Comparison of ENCODE assay signal across 14 cellular contexts in genomic region chr18:35153609-35154273, GRCh38.
DNase-seq lines count a peak whose midpoint lies in the region; ATAC-seq lines count a peak whose summit lies in the region.
"Had no signal": no experiment of that assay in that cellular context is flagged by ENCODE, and none has a peak within 500 bp of the region (broad histone marks: within the 10 kb centered on the region; RNA-seq: fewer than 3 reads in every experiment).

No MANE protein-coding gene starts in this region.

- CTCF ChIA-PET in CD8-positive, alpha-beta memory T cell (lab: Charles Lee): interaction anchor here (1.0 kb wide), 1 partner anchor 10 kb away, joined by 3 read pairs; no protein-coding TSS in a partner anchor

- peaks cover 11 to 15% of the 10 kb centered on the region in 2 donors for H3K4me1 Mint-ChIP-seq in effector memory CD8-positive, alpha-beta T cell (ENCODE audit: low read depth in 2 of 2)
- H3K4me1 Mint-ChIP-seq in CD8-positive, alpha-beta memory T cell: peaks cover 11 to 24% (median 19%) of the 10 kb centered on the region in 3 donors
- H3K4me1 Mint-ChIP-seq: nephron progenitor cell had no signal

- no peak overlapping the region for H3K4me3 Mint-ChIP-seq in effector memory CD8-positive, alpha-beta T cell
- no peak overlapping the region for H3K4me3 Mint-ChIP-seq in CD8-positive, alpha-beta memory T cell
- H3K4me3 Mint-ChIP-seq: CD4-positive, alpha-beta T cell; endodermal cell; HFFc6; nephron progenitor cell had no signal

- H3K27me3 Mint-ChIP-seq in effector memory CD8-positive, alpha-beta T cell: no peaks in the 10 kb centered on the region
- H3K27me3 Mint-ChIP-seq in CD8-positive, alpha-beta memory T cell: peaks cover 0 to 9% of the 10 kb centered on the region in 2 donors
- H3K27me3 Mint-ChIP-seq: CD4-positive, alpha-beta T cell had no signal

- ATAC-seq in GM19452 (IDR thresholded peaks at IDR 0.05; ENCODE audit: unreplicated experiment) (peak; percentile 51), HG03442 (IDR thresholded peaks at IDR 0.05; ENCODE audit: unreplicated experiment) (no peak)
- no peak for ATAC-seq in effector memory CD8-positive, alpha-beta T cell (replicated peaks)

- H3K4me3 ChIP-seq in CD8-positive, alpha-beta memory T cell (ENCODE audit: low read length): no peak overlapping the region
- no peak overlapping the region for H3K4me3 ChIP-seq in HAP-1
- H3K4me3 ChIP-seq: testis had no signal

- H3K9me3 Mint-ChIP-seq in effector memory CD8-positive, alpha-beta T cell: peaks cover 4 to 7% of the 10 kb centered on the region in 2 donors
- H3K9me3 Mint-ChIP-seq in CD8-positive, alpha-beta memory T cell: peaks cover 5 to 11% (median 6%) of the 10 kb centered on the region in 5 donors
- H3K9me3 Mint-ChIP-seq: endodermal cell had no signal

- no peak overlapping the region for H3K27ac ChIP-seq in CD8-positive, alpha-beta memory T cell (ENCODE audit: low read depth, low read length)
- H3K27ac ChIP-seq: RWPE1, testis had no signal

- H3K4me1 ChIP-seq in CD8-positive, alpha-beta memory T cell (ENCODE audit: insufficient read depth, low read length): peaks cover 13% of the 10 kb centered on the region
- H3K4me1 ChIP-seq in HAP-1: no peaks in the 10 kb centered on the region
- H3K4me1 ChIP-seq: testis had no signal

- POLR2A ChIA-PET in CD8-positive, alpha-beta memory T cell (lab: Charles Lee): no interaction called here

- H3K36me3 ChIP-seq in CD8-positive, alpha-beta memory T cell (ENCODE audit: insufficient read depth, low read length): no peaks in the 10 kb centered on the region
- H3K36me3 ChIP-seq in HAP-1 (replicated peaks): no peaks in the 10 kb centered on the region

- in situ Hi-C loops in HAP-1 (cut with MboI; ENCODE audit: low sequenced_read_pairs): no loop called here

- H3K27ac Mint-ChIP-seq in effector memory CD8-positive, alpha-beta T cell: peak overlapping the region; percentile 33 to 52
- H3K27ac Mint-ChIP-seq in CD8-positive, alpha-beta memory T cell: no peak overlapping the region
- H3K27ac Mint-ChIP-seq: endodermal cell, HFFc6 had no signal

- H3K9me3 ChIP-seq in CD8-positive, alpha-beta memory T cell (ENCODE audit: low read length): no peaks in the 10 kb centered on the region
- no peaks in the 10 kb centered on the region for H3K9me3 ChIP-seq in HAP-1
- H3K9me3 ChIP-seq: testis had no signal

- H3K36me3 Mint-ChIP-seq in effector memory CD8-positive, alpha-beta T cell (ENCODE audit: insufficient read depth): no peaks in the 10 kb centered on the region
- H3K36me3 Mint-ChIP-seq in CD8-positive, alpha-beta memory T cell: peaks cover 5 to 13% (median 8%) of the 10 kb centered on the region in 3 donors

- DNase-seq in GDM1 (lab: John Stamatoyannopoulos, UW) (peak; percentile 53), MV-4-11 (lab: John Stamatoyannopoulos, UW) (peak; percentile 97), RKO (ENCODE audit: low spot score) (no peak), HAP-1 (ENCODE audit: low spot score in 2 of 2) (no peak)
- DNase-seq in effector memory CD8-positive, alpha-beta T cell: no peak
- DNase-seq in CD8-positive, alpha-beta memory T cell: no peak
- DNase-seq: CD4-positive, alpha-beta T cell; endodermal cell; HFFc6; nephron progenitor cell; testis had no signal

- no peaks in the 10 kb centered on the region for H3K27me3 ChIP-seq in CD8-positive, alpha-beta memory T cell (ENCODE audit: insufficient read depth, low read length, poor library complexity, severe bottlenecking)
- peaks cover 2% of the 10 kb centered on the region for H3K27me3 ChIP-seq in HAP-1 (ENCODE audit: low read depth)
- H3K27me3 ChIP-seq: testis had no signal

Comparison
In these comparisons a context has a peak if more than half of its experiments do, and no peak if none do; other contexts are left out.
1. DNase-seq: peak in GDM1 (single experiment) and MV-4-11 (single experiment); none in effector memory CD8-positive, alpha-beta T cell (0 of 3), CD8-positive, alpha-beta memory T cell (0 of 5), RKO (single experiment) and HAP-1 (0 of 2).
2. H3K27ac Mint-ChIP-seq: peak in effector memory CD8-positive, alpha-beta T cell (2 of 2); none in CD8-positive, alpha-beta memory T cell (0 of 8).